In the genomic region with DNA sequence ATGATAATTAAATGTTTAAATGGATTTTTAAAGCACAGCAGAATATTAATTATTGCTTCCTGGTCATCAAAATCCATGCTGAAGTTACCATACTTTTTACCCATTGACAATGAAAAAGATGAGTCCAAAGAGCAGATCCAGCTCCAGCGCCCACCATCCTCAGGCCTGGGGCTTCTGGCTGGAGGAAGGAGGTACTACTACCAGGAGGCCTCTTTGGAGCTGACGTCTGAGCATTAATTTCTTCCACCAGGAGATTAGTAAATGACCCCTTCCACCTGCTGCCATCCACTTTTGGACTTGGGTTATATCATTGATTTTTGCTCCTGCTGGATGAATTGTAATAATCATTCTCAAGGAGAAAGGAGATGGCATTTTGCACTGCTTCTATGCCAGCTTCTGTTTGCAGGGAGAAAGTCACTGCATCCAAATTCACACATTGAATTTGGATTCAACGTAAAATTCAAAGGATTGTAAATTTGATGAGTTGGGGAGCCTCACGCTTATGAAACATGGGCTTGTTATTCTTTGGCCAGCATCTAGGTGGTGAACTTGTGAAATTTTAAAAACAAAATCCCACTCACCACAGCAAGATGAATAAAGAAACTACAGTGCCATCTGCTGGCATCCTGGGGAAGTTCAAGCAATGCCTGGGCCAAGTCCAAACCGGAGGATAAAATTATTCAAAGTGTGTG, we compare ENCODE assay signal across 8 cellular contexts.
DNase-seq lines count a peak whose midpoint lies in the region; ATAC-seq and TF ChIP-seq lines count a peak whose summit lies in the region.

No MANE protein-coding gene starts in this region.

- H3K4me3 ChIP-seq in psoas muscle, result no peak overlapping the region

- intact Hi-C loops in Right ventricle myocardium superior (cut with DNase I) (loop anchor here (2.0 to 10.0 kb wide), 3 partner anchors 120 to 288 kb away; partner anchors contain the start of gene SASH1), psoas muscle (cut with DNase I) (loop anchor here (2.0 to 10.0 kb wide), 7 partner anchors 122 to 960 kb away; partner anchors contain the start of genes SAMD5 (in 2 of the 2) and SASH1 (in 1 of the 2))

- 36 to 37% (median 37%) methylated on average over 5 of the region's 5 CpGs for whole genome bisulfite sequencing in psoas muscle, 3 donors

- no peaks in the 10 kb centered on the region for H3K27me3 ChIP-seq in psoas muscle (ENCODE audit: insufficient read depth in 3 of 3, low read length in 2 of 3)

- no peak overlapping the region for H3K27ac ChIP-seq in psoas muscle

- peaks cover 9% of the 10 kb centered on the region for H3K4me1 ChIP-seq in psoas muscle

- H3K9me3 ChIP-seq in psoas muscle, result no peaks in the 10 kb centered on the region

- in situ Hi-C loops in KBM-7 (cut with MboI; ENCODE audit: low pct_unique_long_range_greater_than_20kb, low sequenced_read_pairs), result loop anchor here (25.0 kb wide), 1 partner anchor 277 kb away; no protein-coding TSS in a partner anchor

- peak; percentile 93 for TF ChIP-seq CTCF in psoas muscle (IDR thresholded peaks at IDR 0.05)

- no peaks in the 10 kb centered on the region for H3K36me3 ChIP-seq in psoas muscle (ENCODE audit: insufficient read depth in 1 of 2, low read depth in 1 of 2)

- ATAC-seq in GM21529 (IDR thresholded peaks at IDR 0.05; ENCODE audit: unreplicated experiment) (peak; percentile 79), Right ventricle myocardium superior (ENCODE audit: poor library complexity) (peak; percentile 83), psoas muscle (peak; percentile 57 to 84 (median 65))

- DNase-seq in DMS79 treated with DMSO at 0.1 percent for 48 hours (lab: John Stamatoyannopoulos, UW), result peak; percentile 27
- peak; percentile 80 for DNase-seq in KBM-7
- peak; percentile 77 for DNase-seq in RKO (ENCODE audit: low spot score)
- DNase-seq in activated naive CD4-positive, alpha-beta T cell treated with anti-CD3 and anti-CD28 coated beads, Interleukin-2, amount 50 U/mL, for 16 hours, result peak; percentile 48
- peak; percentile 60 for DNase-seq in Right ventricle myocardium superior
- DNase-seq in psoas muscle, result peak; percentile 56 to 65
- DNase-seq in epidermal melanocyte (ENCODE audit: insufficient read length, low spot score), result no peak
